Comparison of ENCODE assay signal across 1 cellular context in the genomic region with DNA sequence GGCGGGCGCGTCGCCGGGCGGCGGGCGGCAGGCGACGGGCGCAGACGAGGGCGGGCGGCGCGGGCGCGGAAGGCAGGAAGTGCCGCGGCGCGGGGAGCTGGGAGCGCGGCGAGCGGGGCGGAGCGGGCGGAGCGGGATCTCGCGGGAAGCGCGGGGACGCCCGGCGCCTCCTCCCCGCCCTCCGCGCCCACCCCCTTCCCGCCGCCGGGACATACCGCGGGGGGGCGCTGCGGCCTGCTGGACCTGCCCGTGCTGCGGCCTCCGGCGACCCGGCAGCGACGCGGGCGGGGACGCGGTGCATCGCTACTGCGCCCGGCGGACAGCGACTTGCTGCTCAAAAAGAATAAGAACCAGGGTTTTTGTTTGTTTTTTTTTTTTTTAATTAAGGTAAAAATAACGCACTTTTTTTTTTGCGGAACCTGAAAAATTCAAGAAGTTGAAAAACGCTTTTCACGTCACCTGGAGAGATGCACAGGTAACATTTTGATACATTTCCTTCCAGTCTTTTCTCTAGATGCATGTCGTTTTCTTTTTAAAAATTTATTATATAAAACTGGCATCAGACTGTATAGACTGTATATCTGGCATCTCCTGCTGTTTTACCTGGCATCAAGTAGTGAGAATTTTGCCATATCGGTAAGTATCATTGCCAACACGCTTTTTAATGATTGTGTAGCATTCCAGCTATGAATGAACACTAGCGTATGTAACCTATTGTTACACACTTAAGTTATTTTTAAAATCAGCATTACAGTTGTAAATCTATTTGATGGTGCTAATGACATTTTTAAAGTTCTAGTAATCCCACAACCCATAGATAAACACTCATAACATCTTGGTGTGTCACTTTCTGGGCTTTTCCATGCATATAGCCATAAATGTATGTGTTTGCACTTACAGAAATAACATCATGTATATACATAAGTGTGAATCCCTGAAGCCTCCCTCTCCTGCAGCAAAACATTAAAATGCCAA.
TF ChIP-seq lines count a peak whose summit lies in the region.

A gene with protein sequence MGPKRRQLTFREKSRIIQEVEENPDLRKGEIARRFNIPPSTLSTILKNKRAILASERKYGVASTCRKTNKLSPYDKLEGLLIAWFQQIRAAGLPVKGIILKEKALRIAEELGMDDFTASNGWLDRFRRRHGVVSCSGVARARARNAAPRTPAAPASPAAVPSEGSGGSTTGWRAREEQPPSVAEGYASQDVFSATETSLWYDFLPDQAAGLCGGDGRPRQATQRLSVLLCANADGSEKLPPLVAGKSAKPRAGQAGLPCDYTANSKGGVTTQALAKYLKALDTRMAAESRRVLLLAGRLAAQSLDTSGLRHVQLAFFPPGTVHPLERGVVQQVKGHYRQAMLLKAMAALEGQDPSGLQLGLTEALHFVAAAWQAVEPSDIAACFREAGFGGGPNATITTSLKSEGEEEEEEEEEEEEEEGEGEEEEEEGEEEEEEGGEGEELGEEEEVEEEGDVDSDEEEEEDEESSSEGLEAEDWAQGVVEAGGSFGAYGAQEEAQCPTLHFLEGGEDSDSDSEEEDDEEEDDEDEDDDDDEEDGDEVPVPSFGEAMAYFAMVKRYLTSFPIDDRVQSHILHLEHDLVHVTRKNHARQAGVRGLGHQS (minus strand): TSS at position 76 of the 975 bp plus-strand sequence. CDS start 257 bp downstream, outside the sequence.

TF ChIP-seq in HepG2, 621 proteins besides CTCF, POLR2A, EP300 and RAD21 (continued from another document and continues in another):
- TF ChIP-seq RERE (CRISPR knock-in tag; IDR thresholded peaks at IDR 0.05; ENCODE audit: low read depth) (no peak), JARID2 (CRISPR knock-in tag; IDR thresholded peaks at IDR 0.05; ENCODE audit: insufficient replicate concordance) (no peak), ZNF3 (CRISPR knock-in tag; IDR thresholded peaks at IDR 0.05) (no peak), SRSF4 (IDR thresholded peaks at IDR 0.05; ENCODE audit: low read depth, low read length, poor library complexity, severe bottlenecking) (no peak), ARNT (IDR thresholded peaks at IDR 0.05) (no peak), ZNF446 (CRISPR knock-in tag; IDR thresholded peaks at IDR 0.05) (no peak), HDAC1 (CRISPR knock-in tag; IDR thresholded peaks at IDR 0.05) (peak; percentile 43; the same call in 1 of the 2 replicates), RBAK (CRISPR knock-in tag; IDR thresholded peaks at IDR 0.05) (no peak), RFX3 (CRISPR knock-in tag; IDR thresholded peaks at IDR 0.05) (no peak), CERS6 (CRISPR knock-in tag; IDR thresholded peaks at IDR 0.05) (no peak), ZFP82 (CRISPR knock-in tag; IDR thresholded peaks at IDR 0.05; ENCODE audit: borderline replicate concordance) (no peak), ZNF724P (CRISPR knock-in tag; IDR thresholded peaks at IDR 0.05; ENCODE audit: borderline replicate concordance) (no peak), FOXJ3 (CRISPR knock-in tag; IDR thresholded peaks at IDR 0.05; ENCODE audit: borderline replicate concordance) (no peak), REL (CRISPR knock-in tag; conservative IDR thresholded peaks at IDR 0.05) (no peak), ZSCAN22 (CRISPR knock-in tag; IDR thresholded peaks at IDR 0.05) (no peak), TAF15 (IDR thresholded peaks at IDR 0.05; ENCODE audit: low read depth, low read length, poor library complexity, severe bottlenecking) (no peak), ZNF784 (CRISPR knock-in tag; IDR thresholded peaks at IDR 0.05; ENCODE audit: borderline replicate concordance) (peak; percentile 51; the same call in 1 of the 2 replicates), ZBTB25 (CRISPR knock-in tag; IDR thresholded peaks at IDR 0.05) (peak; percentile 49), POLR2AphosphoS2 (IDR thresholded peaks at IDR 0.05; ENCODE audit: low read depth, low read length) (no peak), ZNF44 (CRISPR knock-in tag; IDR thresholded peaks at IDR 0.05) (no peak), NCOA5 (CRISPR knock-in tag; IDR thresholded peaks at IDR 0.05) (no peak), SRF (IDR thresholded peaks at IDR 0.05; ENCODE audit: low read depth, low read length) (no peak), ATF7-NPFF (CRISPR knock-in tag; IDR thresholded peaks at IDR 0.05; ENCODE audit: low read depth) (peak; percentile 84; the same call in 1 of the 2 replicates), BHLHE40 (IDR thresholded peaks at IDR 0.05; ENCODE audit: low read length) (peak; percentile 60), MBD4 (IDR thresholded peaks at IDR 0.05; ENCODE audit: borderline replicate concordance, low read length) (no peak), ZNF33B (CRISPR knock-in tag; IDR thresholded peaks at IDR 0.05) (no peak), THAP8 (CRISPR knock-in tag; IDR thresholded peaks at IDR 0.05; ENCODE audit: borderline replicate concordance) (no peak)
- TF ChIP-seq, protein P1, sequence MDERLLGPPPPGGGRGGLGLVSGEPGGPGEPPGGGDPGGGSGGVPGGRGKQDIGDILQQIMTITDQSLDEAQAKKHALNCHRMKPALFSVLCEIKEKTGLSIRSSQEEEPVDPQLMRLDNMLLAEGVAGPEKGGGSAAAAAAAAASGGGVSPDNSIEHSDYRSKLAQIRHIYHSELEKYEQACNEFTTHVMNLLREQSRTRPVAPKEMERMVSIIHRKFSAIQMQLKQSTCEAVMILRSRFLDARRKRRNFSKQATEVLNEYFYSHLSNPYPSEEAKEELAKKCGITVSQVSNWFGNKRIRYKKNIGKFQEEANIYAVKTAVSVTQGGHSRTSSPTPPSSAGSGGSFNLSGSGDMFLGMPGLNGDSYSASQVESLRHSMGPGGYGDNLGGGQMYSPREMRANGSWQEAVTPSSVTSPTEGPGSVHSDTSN (CRISPR knock-in tag; IDR thresholded peaks at IDR 0.05), result no peak
- TF ChIP-seq, protein P2, sequence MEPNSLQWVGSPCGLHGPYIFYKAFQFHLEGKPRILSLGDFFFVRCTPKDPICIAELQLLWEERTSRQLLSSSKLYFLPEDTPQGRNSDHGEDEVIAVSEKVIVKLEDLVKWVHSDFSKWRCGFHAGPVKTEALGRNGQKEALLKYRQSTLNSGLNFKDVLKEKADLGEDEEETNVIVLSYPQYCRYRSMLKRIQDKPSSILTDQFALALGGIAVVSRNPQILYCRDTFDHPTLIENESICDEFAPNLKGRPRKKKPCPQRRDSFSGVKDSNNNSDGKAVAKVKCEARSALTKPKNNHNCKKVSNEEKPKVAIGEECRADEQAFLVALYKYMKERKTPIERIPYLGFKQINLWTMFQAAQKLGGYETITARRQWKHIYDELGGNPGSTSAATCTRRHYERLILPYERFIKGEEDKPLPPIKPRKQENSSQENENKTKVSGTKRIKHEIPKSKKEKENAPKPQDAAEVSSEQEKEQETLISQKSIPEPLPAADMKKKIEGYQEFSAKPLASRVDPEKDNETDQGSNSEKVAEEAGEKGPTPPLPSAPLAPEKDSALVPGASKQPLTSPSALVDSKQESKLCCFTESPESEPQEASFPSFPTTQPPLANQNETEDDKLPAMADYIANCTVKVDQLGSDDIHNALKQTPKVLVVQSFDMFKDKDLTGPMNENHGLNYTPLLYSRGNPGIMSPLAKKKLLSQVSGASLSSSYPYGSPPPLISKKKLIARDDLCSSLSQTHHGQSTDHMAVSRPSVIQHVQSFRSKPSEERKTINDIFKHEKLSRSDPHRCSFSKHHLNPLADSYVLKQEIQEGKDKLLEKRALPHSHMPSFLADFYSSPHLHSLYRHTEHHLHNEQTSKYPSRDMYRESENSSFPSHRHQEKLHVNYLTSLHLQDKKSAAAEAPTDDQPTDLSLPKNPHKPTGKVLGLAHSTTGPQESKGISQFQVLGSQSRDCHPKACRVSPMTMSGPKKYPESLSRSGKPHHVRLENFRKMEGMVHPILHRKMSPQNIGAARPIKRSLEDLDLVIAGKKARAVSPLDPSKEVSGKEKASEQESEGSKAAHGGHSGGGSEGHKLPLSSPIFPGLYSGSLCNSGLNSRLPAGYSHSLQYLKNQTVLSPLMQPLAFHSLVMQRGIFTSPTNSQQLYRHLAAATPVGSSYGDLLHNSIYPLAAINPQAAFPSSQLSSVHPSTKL (CRISPR knock-in tag; IDR thresholded peaks at IDR 0.05), result peak; percentile 40; the same call in 1 of the 2 replicates
- TF ChIP-seq, protein P3, sequence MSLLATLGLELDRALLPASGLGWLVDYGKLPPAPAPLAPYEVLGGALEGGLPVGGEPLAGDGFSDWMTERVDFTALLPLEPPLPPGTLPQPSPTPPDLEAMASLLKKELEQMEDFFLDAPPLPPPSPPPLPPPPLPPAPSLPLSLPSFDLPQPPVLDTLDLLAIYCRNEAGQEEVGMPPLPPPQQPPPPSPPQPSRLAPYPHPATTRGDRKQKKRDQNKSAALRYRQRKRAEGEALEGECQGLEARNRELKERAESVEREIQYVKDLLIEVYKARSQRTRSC (CRISPR knock-in tag; IDR thresholded peaks at IDR 0.05; ENCODE audit: low read depth), result no peak
- TF ChIP-seq, protein P4, sequence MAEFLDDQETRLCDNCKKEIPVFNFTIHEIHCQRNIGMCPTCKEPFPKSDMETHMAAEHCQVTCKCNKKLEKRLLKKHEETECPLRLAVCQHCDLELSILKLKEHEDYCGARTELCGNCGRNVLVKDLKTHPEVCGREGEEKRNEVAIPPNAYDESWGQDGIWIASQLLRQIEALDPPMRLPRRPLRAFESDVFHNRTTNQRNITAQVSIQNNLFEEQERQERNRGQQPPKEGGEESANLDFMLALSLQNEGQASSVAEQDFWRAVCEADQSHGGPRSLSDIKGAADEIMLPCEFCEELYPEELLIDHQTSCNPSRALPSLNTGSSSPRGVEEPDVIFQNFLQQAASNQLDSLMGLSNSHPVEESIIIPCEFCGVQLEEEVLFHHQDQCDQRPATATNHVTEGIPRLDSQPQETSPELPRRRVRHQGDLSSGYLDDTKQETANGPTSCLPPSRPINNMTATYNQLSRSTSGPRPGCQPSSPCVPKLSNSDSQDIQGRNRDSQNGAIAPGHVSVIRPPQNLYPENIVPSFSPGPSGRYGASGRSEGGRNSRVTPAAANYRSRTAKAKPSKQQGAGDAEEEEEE (CRISPR knock-in tag; IDR thresholded peaks at IDR 0.05; ENCODE audit: borderline replicate concordance), result no peak
